12 cellular contexts compared by ENCODE assay signal in genomic region chr6:110951986-110952794, GRCh38. TPM values are rescaled to one million over a fixed set of nuclear protein-coding genes. Genes with fewer than 3 reads are reported as not detected.
DNase-seq lines count a peak whose midpoint lies in the region; ATAC-seq, FAIRE-seq and TF ChIP-seq lines count a peak whose summit lies in the region.
"Had no signal": no experiment of that assay in that cellular context is flagged by ENCODE, and none has a peak within 500 bp of the region (broad histone marks: within the 10 kb centered on the region; RNA-seq: fewer than 3 reads in every experiment).

No MANE protein-coding gene starts in this region.

- CTCF ChIA-PET in GM12878 (lab: Yijun Ruan, JAX): interaction anchor here (0.6 to 3.3 kb wide), 7 partner anchors 73 to 422 kb away, joined by 3 to 14 read pairs (median 4); no protein-coding TSS in a partner anchor

- 77% methylated on average over 8 of the region's 8 CpGs for WGBS in GM12878 (ENCODE audit: insufficient coverage, insufficient replicate concordance, low lambda C conversion rate, missing lambda C conversion rate)
- WGBS in tibial nerve, 2 donors: 70 to 73% methylated on average over 8 of the region's 8 CpGs

- POLR2A ChIA-PET in GM12878 (lab: Charles Lee): interaction anchor here (0.7 to 1.5 kb wide), 3 partner anchors 8 to 1316 kb away, joined by 3 to 4 read pairs (median 4); no protein-coding TSS in a partner anchor

- TF ChIP-seq EP300 in GM12878 (IDR thresholded peaks at IDR 0.05; ENCODE audit: borderline replicate concordance in 1 of 2, control insufficient read depth in 1 of 2, low read depth in 2 of 2, low read length in 2 of 2) (no peak), tibial nerve (IDR thresholded peaks at IDR 0.05) (no peak)

- in situ Hi-C loops in GM12878 (cut with MboI): no loop called here

- no peak for ATAC-seq in GM12878
- ATAC-seq in HG02840 (IDR thresholded peaks at IDR 0.05; ENCODE audit: low FRiP score, unreplicated experiment): no peak

- intact Hi-C loops in GM12878 (cut with micrococcal nuclease; ENCODE audit: unreplicated experiment): no loop called here

- RAD21 ChIA-PET in GM12878 (lab: Charles Lee; ENCODE audit: unreplicated experiment): interaction anchor here (1.5 kb wide), 1 partner anchor 73 kb away, joined by 3 read pairs; no protein-coding TSS in a partner anchor

- no TSS peak for BruUV-seq in GM12878 (replicated peaks; lab: Mats Ljungman, UMichigan)

- H3K4me2 ChIP-seq in GM12878 (ENCODE audit: control insufficient read depth, insufficient read depth): no peak overlapping the region

- no peak overlapping the region for H2AFZ ChIP-seq in GM12878 (ENCODE audit: control insufficient read depth, low read depth, low read length)

- DNase-seq in GM12878 (ENCODE audit: low read depth, low spot score) (no peak), kidney tubule cell (ENCODE audit: low spot score) (peak; percentile 96), urothelium cell line (ENCODE audit: low spot score) (peak; percentile 8), tibial nerve (ENCODE audit: low spot score in 2 of 2) (no peak), NCI-H526 (lab: John Stamatoyannopoulos, UW) (no peak)
- DNase-seq: activated naive CD4-positive, alpha-beta T cell treated with anti-CD3 and anti-CD28 coated beads, Interleukin-2, amount 50 U/mL, for 16 hours; foreskin melanocyte; KBM-7; NCI-H526 treated with DMSO at 0.1 percent for 48 hours had no signal

- no peak for TF ChIP-seq RAD21 in GM12878 (IDR thresholded peaks at IDR 0.05; ENCODE audit: insufficient read depth, low read depth, low read length)

- H3K36me3 ChIP-seq in HUES48 (ENCODE audit: control insufficient read depth, insufficient read depth, low read length) (no peaks in the 10 kb centered on the region), GM12878 (ENCODE audit: control insufficient read depth in 2 of 2, insufficient read depth in 2 of 2, low read length in 1 of 2) (no peaks in the 10 kb centered on the region), tibial nerve (no peaks in the 10 kb centered on the region)
- H3K36me3 ChIP-seq: thoracic aorta had no signal

- H3K79me2 ChIP-seq in GM12878 (ENCODE audit: control insufficient read depth, insufficient read depth, low read length): no peaks in the 10 kb centered on the region

- TF ChIP-seq CTCF in GM12878 (IDR thresholded peaks at IDR 0.05 in 2 of 3, conservative IDR thresholded peaks at IDR 0.05 in 1 of 3; ENCODE audit: control insufficient read depth in 2 of 3, extremely low read depth in 1 of 3, insufficient read depth in 1 of 3, low read depth in 3 of 3, low read length in 3 of 3): no peak
- no peak for TF ChIP-seq CTCF in tibial nerve (IDR thresholded peaks at IDR 0.05)

- H3K27me3 ChIP-seq in HUES48 (ENCODE audit: control insufficient read depth, insufficient read depth, low read length): no peaks in the 10 kb centered on the region
- H3K27me3 ChIP-seq in GM12878 (replicated peaks in 1 of 2; ENCODE audit: control insufficient read depth in 2 of 2, insufficient read depth in 2 of 2, low read length in 1 of 2): no peaks in the 10 kb centered on the region
- no peaks in the 10 kb centered on the region for H3K27me3 ChIP-seq in tibial nerve

- H3K4me3 ChIP-seq in HUES48 (ENCODE audit: low read depth, low read length): no peak overlapping the region
- H3K4me3 ChIP-seq in GM12878: no peak overlapping the region
- H3K4me3 ChIP-seq in tibial nerve: no peak overlapping the region
- H3K4me3 ChIP-seq: thoracic aorta had no signal

- TF ChIP-seq POLR2A in GM12878 (IDR thresholded peaks at IDR 0.05; ENCODE audit: low read depth, low read length) (no peak), tibial nerve (IDR thresholded peaks at IDR 0.05) (no peak)

- H3K4me1 ChIP-seq in HUES48 (ENCODE audit: control insufficient read depth, insufficient read depth, low read length) (no peaks in the 10 kb centered on the region), GM12878 (ENCODE audit: control insufficient read depth, insufficient read depth, low read length) (no peaks in the 10 kb centered on the region), tibial nerve (peaks cover 0 to 9% (median 0%) of the 10 kb centered on the region in 4 donors)

- FAIRE-seq in GM12878 (lab: Jason Lieb, UNC): peak; percentile 27
- FAIRE-seq in urothelium cell line (lab: Jason Lieb, UNC): no peak

- H4K20me1 ChIP-seq in GM12878 (ENCODE audit: control insufficient read depth, insufficient read depth): no peaks in the 10 kb centered on the region

- SMC1A ChIA-PET in GM12878 (lab: Charles Lee; ENCODE audit: uncharacterized antibody, unreplicated experiment): interaction anchor here (1.0 to 9.2 kb wide), 4 partner anchors 8 to 271 kb away, joined by 3 to 117 read pairs (median 3); no protein-coding TSS in a partner anchor

- H3K9ac ChIP-seq in HUES48 (ENCODE audit: low read depth, low read length) (no peak overlapping the region), GM12878 (ENCODE audit: control insufficient read depth, insufficient read depth, low read length) (no peak overlapping the region)

- peak overlapping the region; percentile 71 for H3K27ac ChIP-seq in HUES48 (ENCODE audit: low read depth, low read length)
- H3K27ac ChIP-seq in GM12878 (ENCODE audit: control insufficient read depth, insufficient read depth): no peak overlapping the region
- no peak overlapping the region for H3K27ac ChIP-seq in tibial nerve
- H3K27ac ChIP-seq: thoracic aorta had no signal

- H3K9me3 ChIP-seq in HUES48 (ENCODE audit: control insufficient read depth, insufficient read depth, low read length): no peaks in the 10 kb centered on the region
- H3K9me3 ChIP-seq in GM12878 (replicated peaks; ENCODE audit: control insufficient read depth, insufficient read depth, low read length): no peaks in the 10 kb centered on the region
- H3K9me3 ChIP-seq in tibial nerve: no peaks in the 10 kb centered on the region
- H3K9me3 ChIP-seq: thoracic aorta had no signal

TF ChIP-seq in GM12878, 131 proteins besides CTCF, POLR2A, EP300 and RAD21:
- no peak for TF ChIP-seq WRNIP1 (IDR thresholded peaks at IDR 0.05; ENCODE audit: borderline replicate concordance, low read depth, low read length)
- no peak for TF ChIP-seq MEF2A (IDR thresholded peaks at IDR 0.05; ENCODE audit: insufficient read depth, low read depth, low read length)

RNA-seq across cellular contexts. Expression of gene GTF3C6, which starts 6.3 kb away (rescaled TPM):
- total RNA-seq in GM12878 (2013; cell fraction: nucleolus; rRNA removed): 5.2 and 5.6 TPM in 2 replicates
- total RNA-seq in GM12878 (2014; rRNA removed): 60.3 and 69.0 TPM in 2 replicates
- total RNA-seq in GM12878 (2014; rRNA removed; fragmentation: Illumina TruSeq; extraction: Trizol): 98.0 and 110 TPM in 2 replicates
- 92.3 and 95.4 TPM in 2 replicates for total RNA-seq in GM12878 (2021)
- 47.3 TPM for polyA plus RNA-seq in GM12878 (2011; ENCODE audit: low read depth)
- polyA plus RNA-seq in GM12878 (2011; rRNA removed): 42.8 and 59.2 TPM in 2 replicates
- 9.5 and 11.8 TPM in 2 replicates for polyA plus RNA-seq in GM12878 (2011; cell fraction: cytosol; rRNA removed)
- 9.0 and 13.8 TPM in 2 replicates for polyA plus RNA-seq in GM12878 (2011; cell fraction: nucleus; rRNA removed)
- 61.1 and 82.0 TPM in 2 replicates for polyA plus RNA-seq in GM12878 (2012)
- 129 and 137 TPM in 2 replicates for polyA plus RNA-seq in GM12878 (2014; fragmentation: Illumina TruSeq; extraction: Trizol)
- polyA plus RNA-seq in GM12878 (2014; fragmentation: Nextera tagmentation; extraction: Ambion mirVana): 100 to 1,000 TPM; 122 to 154 TPM
- 67.0 and 72.0 TPM in 2 replicates for polyA plus RNA-seq in GM12878 (2014; rRNA removed)
- 100 to 1,000 TPM; 256 to 261 TPM for polyA plus RNA-seq in GM12878 (2016; fragmentation: Nextera tagmentation; extraction: Ambion mirVana)
- 4.5 and 4.8 TPM in 2 replicates for polyA minus RNA-seq in GM12878 (2011; rRNA and poly(A)+ RNA removed)
- 5.9 and 10.8 TPM in 2 replicates for polyA minus RNA-seq in GM12878 (2011; cell fraction: cytosol; rRNA and poly(A)+ RNA removed)
- polyA minus RNA-seq in GM12878 (2011; cell fraction: nucleus; rRNA and poly(A)+ RNA removed): 1.4 and 1.8 TPM in 2 replicates
- total RNA-seq in tibial nerve: 10 to 100 TPM; 13.5 to 28.8 (median 22.5) TPM

RNA-seq across cellular contexts. Expression of gene RPF2, which starts 29.6 kb away (rescaled TPM):
- 17.8 and 18.6 TPM in 2 replicates for total RNA-seq in GM12878 (2013; cell fraction: nucleolus; rRNA removed)
- 29.5 and 38.4 TPM in 2 replicates for total RNA-seq in GM12878 (2014; rRNA removed)
- total RNA-seq in GM12878 (2014; rRNA removed; fragmentation: Illumina TruSeq; extraction: Trizol): 61.6 and 62.4 TPM in 2 replicates
- total RNA-seq in GM12878 (2021): 43.1 and 43.8 TPM in 2 replicates
- 11.6 TPM for polyA plus RNA-seq in GM12878 (2011; ENCODE audit: low read depth)
- 59.2 and 101 TPM in 2 replicates for polyA plus RNA-seq in GM12878 (2011; rRNA removed)
- polyA plus RNA-seq in GM12878 (2011; cell fraction: cytosol; rRNA removed): 14.4 and 21.3 TPM in 2 replicates
- polyA plus RNA-seq in GM12878 (2011; cell fraction: nucleus; rRNA removed): 12.4 and 17.1 TPM in 2 replicates
- polyA plus RNA-seq in GM12878 (2012): 25.6 and 29.7 TPM in 2 replicates
- 67.4 and 83.0 TPM in 2 replicates for polyA plus RNA-seq in GM12878 (2014; fragmentation: Illumina TruSeq; extraction: Trizol)
- 100 to 1,000 TPM; 142 to 148 TPM for polyA plus RNA-seq in GM12878 (2014; fragmentation: Nextera tagmentation; extraction: Ambion mirVana)
- 27.0 and 37.5 TPM in 2 replicates for polyA plus RNA-seq in GM12878 (2014; rRNA removed)
- 10 to 100 TPM; 87.7 to 87.8 TPM for polyA plus RNA-seq in GM12878 (2016; fragmentation: Nextera tagmentation; extraction: Ambion mirVana)
- 6.5 and 8.9 TPM in 2 replicates for polyA minus RNA-seq in GM12878 (2011; rRNA and poly(A)+ RNA removed)
- polyA minus RNA-seq in GM12878 (2011; cell fraction: cytosol; rRNA and poly(A)+ RNA removed): 5.1 and 6.0 TPM in 2 replicates
- 5.4 and 8.8 TPM in 2 replicates for polyA minus RNA-seq in GM12878 (2011; cell fraction: nucleus; rRNA and poly(A)+ RNA removed)
- 10 to 100 TPM; 16.7 to 31.5 (median 19.4) TPM for total RNA-seq in tibial nerve

Comparison
In these comparisons a context has a peak if more than half of its experiments do, and no peak if none do; other contexts are left out.
1. DNase-seq: peak in kidney tubule cell (single experiment) and urothelium cell line (single experiment); none in GM12878 (single experiment), tibial nerve (0 of 2) and NCI-H526 (0 of 2).